Comparison of ENCODE assay signal across 8 cellular contexts in genomic region chr4:114598191-114599121, GRCh38. TPM values are rescaled to one million over a fixed set of nuclear protein-coding genes. Genes with fewer than 3 reads are reported as not detected.
DNase-seq lines count a peak whose midpoint lies in the region; ATAC-seq, FAIRE-seq and TF ChIP-seq lines count a peak whose summit lies in the region.

Gene UGT8 (plus strand): TSS chr4:114598807. CDS start chr4:114622881, 24,074 bp downstream.

- SMC1A ChIA-PET in GM12878 (lab: Charles Lee; ENCODE audit: uncharacterized antibody, unreplicated experiment), result interaction anchor here (0.7 kb wide), 1 partner anchor 10 kb away, joined by 3 read pairs; no protein-coding TSS in a partner anchor

- H3K9ac ChIP-seq in GM12878 (ENCODE audit: control insufficient read depth, insufficient read depth, low read length), result no peak within 1 kb of the TSS; the same call in 1 of the 2 replicates
- H3K9ac ChIP-seq in iPS-20b (ENCODE audit: low read depth, low read length), result peak within 1 kb of the TSS; percentile 80; the same call in 1 of the 2 replicates

- 1% methylated on average over 54 of the region's 84 CpGs for WGBS in GM12878 (ENCODE audit: insufficient coverage, insufficient replicate concordance, low lambda C conversion rate, missing lambda C conversion rate)

- H3K36me3 ChIP-seq in GM12878 (ENCODE audit: control insufficient read depth in 2 of 2, insufficient read depth in 2 of 2, low read length in 1 of 2), result no peaks in the 10 kb centered on the region
- H3K36me3 ChIP-seq in iPS-20b (ENCODE audit: insufficient read depth, low read depth, low read length), result peaks cover 8% of the 10 kb centered on the region; the same call in 1 of the 2 replicates

- peak in 1 of 10 experiments; percentile 16 for DNase-seq in CD4-positive, alpha-beta T cell
- DNase-seq in RKO (ENCODE audit: low spot score), result peak; percentile 92
- DNase-seq in GM12878 (ENCODE audit: low read depth, low spot score), result no peak
- no peak for DNase-seq in skeletal muscle cell (ENCODE audit: low read depth)
- DNase-seq in NCI-H226, result no peak

- in situ Hi-C loops in GM12878 (cut with MboI), result no loop called here

- H2AFZ ChIP-seq in GM12878 (ENCODE audit: control insufficient read depth, low read depth, low read length), result peak within 1 kb of the TSS; percentile 77

- H3K4me3 ChIP-seq in GM12878 (peak within 1 kb of the TSS; percentile 67), iPS-20b (ENCODE audit: low read length) (peak within 1 kb of the TSS; percentile 96), skeletal muscle cell (ENCODE audit: low read depth, low read length) (peak within 1 kb of the TSS; percentile 51)

- peaks cover 11% of the 10 kb centered on the region for H3K4me1 Mint-ChIP-seq in CD4-positive, alpha-beta T cell (ENCODE audit: low read depth)

- no peaks in the 10 kb centered on the region for H3K9me3 ChIP-seq in CD4-positive, alpha-beta T cell (ENCODE audit: control insufficient read depth, low read length)
- no peaks in the 10 kb centered on the region; the same call in 2 of the 3 replicates for H3K9me3 ChIP-seq in GM12878 (replicated peaks; ENCODE audit: control insufficient read depth, insufficient read depth, low read length)
- H3K9me3 ChIP-seq in iPS-20b (ENCODE audit: insufficient read depth, low read depth, low read length), result peaks cover 12% of the 10 kb centered on the region; the same call in 1 of the 2 replicates

- ATAC-seq in CD4-positive, alpha-beta T cell (ENCODE audit: poor library complexity), result peak; percentile 32
- ATAC-seq in GM19438 (IDR thresholded peaks at IDR 0.05; ENCODE audit: low read depth, unreplicated experiment) (peak; percentile 46), HG03565 (IDR thresholded peaks at IDR 0.05; ENCODE audit: unreplicated experiment) (peak; percentile 33), GM12878 (peak; percentile 61)

- BruUV-seq in GM12878 (replicated peaks; lab: Mats Ljungman, UMichigan), result no TSS peak

- no peak for TF ChIP-seq RAD21 in GM12878 (IDR thresholded peaks at IDR 0.05; ENCODE audit: insufficient read depth, low read depth, low read length)

- RAD21 ChIA-PET in GM12878 (lab: Charles Lee; ENCODE audit: unreplicated experiment), result no interaction called here

- no peak for TF ChIP-seq CTCF in CD4-positive, alpha-beta T cell (IDR thresholded peaks at IDR 0.05)
- TF ChIP-seq CTCF in GM12878 (IDR thresholded peaks at IDR 0.05 in 2 of 3, conservative IDR thresholded peaks at IDR 0.05 in 1 of 3; ENCODE audit: control insufficient read depth in 2 of 3, extremely low read depth in 1 of 3, insufficient read depth in 1 of 3, low read depth in 3 of 3, low read length in 3 of 3), result no peak

- no peaks in the 10 kb centered on the region for H4K20me1 ChIP-seq in GM12878 (ENCODE audit: control insufficient read depth, insufficient read depth)

- peaks cover 28% of the 10 kb centered on the region for H3K27me3 ChIP-seq in CD4-positive, alpha-beta T cell (ENCODE audit: control insufficient read depth, insufficient read depth, low read length)
- peaks cover 4 to 21% of the 10 kb centered on the region in 2 experiments for H3K27me3 ChIP-seq in GM12878 (replicated peaks in 1 of 2; ENCODE audit: control insufficient read depth in 2 of 2, insufficient read depth in 2 of 2, low read length in 1 of 2)
- peaks cover 37% of the 10 kb centered on the region for H3K27me3 ChIP-seq in iPS-20b (ENCODE audit: insufficient read depth, low read length)

- H3K4me3 Mint-ChIP-seq in CD4-positive, alpha-beta T cell, result peak within 1 kb of the TSS; percentile 60

- no peak for TF ChIP-seq POLR2A in GM12878 (IDR thresholded peaks at IDR 0.05; ENCODE audit: low read depth, low read length)

- H3K9me3 Mint-ChIP-seq in CD4-positive, alpha-beta T cell, result no peaks in the 10 kb centered on the region

- intact Hi-C loops in CD4-positive, alpha-beta T cell (cut with DNase I, micrococcal nuclease), result no loop called here
- intact Hi-C loops in GM12878 (cut with micrococcal nuclease; ENCODE audit: unreplicated experiment), result no loop called here

- H3K4me1 ChIP-seq in GM12878 (ENCODE audit: control insufficient read depth, insufficient read depth, low read length) (peaks cover 46% of the 10 kb centered on the region), iPS-20b (ENCODE audit: insufficient read depth, low read length) (peaks cover 3% of the 10 kb centered on the region; the same call in 1 of the 2 replicates)

- TF ChIP-seq EP300 in GM12878 (IDR thresholded peaks at IDR 0.05; ENCODE audit: borderline replicate concordance in 1 of 2, control insufficient read depth in 1 of 2, low read depth in 2 of 2, low read length in 2 of 2), result no peak

- peak within 1 kb of the TSS; percentile 90 for H3K4me2 ChIP-seq in GM12878 (ENCODE audit: control insufficient read depth, insufficient read depth)

- FAIRE-seq in GM12878 (lab: Jason Lieb, UNC), result no peak

- CTCF ChIA-PET in CD4-positive, alpha-beta T cell (lab: Charles Lee), result no interaction called here
- CTCF ChIA-PET in GM12878 (lab: Yijun Ruan, JAX), result no interaction called here

- H3K36me3 Mint-ChIP-seq in CD4-positive, alpha-beta T cell (ENCODE audit: low read depth), result no peaks in the 10 kb centered on the region

- no peak within 1 kb of the TSS for H3K27ac Mint-ChIP-seq in CD4-positive, alpha-beta T cell

- H3K27ac ChIP-seq in CD4-positive, alpha-beta T cell (ENCODE audit: low read depth, low read length), result no peak within 1 kb of the TSS
- H3K27ac ChIP-seq in GM12878 (ENCODE audit: control insufficient read depth, insufficient read depth) (no peak within 1 kb of the TSS), iPS-20b (ENCODE audit: low read length) (no peak within 1 kb of the TSS)

- H3K79me2 ChIP-seq in GM12878 (ENCODE audit: control insufficient read depth, insufficient read depth, low read length), result no peaks in the 10 kb centered on the region

- peaks cover 33% of the 10 kb centered on the region for H3K27me3 Mint-ChIP-seq in CD4-positive, alpha-beta T cell

- POLR2A ChIA-PET in CD4-positive, alpha-beta T cell (lab: Charles Lee), result no interaction called here
- POLR2A ChIA-PET in GM12878 (lab: Charles Lee), result no interaction called here

TF ChIP-seq in GM12878, 131 proteins besides CTCF, POLR2A, EP300 and RAD21:
- TF ChIP-seq SUZ12 (IDR thresholded peaks at IDR 0.05; ENCODE audit: unreplicated experiment) (peak; percentile 68), GATAD2B (conservative IDR thresholded peaks at IDR 0.05; ENCODE audit: low read depth) (0 out of 2 replicates have a peak, but pooled peaks have one; percentile 26), CBX3 (IDR thresholded peaks at IDR 0.05; ENCODE audit: borderline replicate concordance, low read depth) (no peak), EED (IDR thresholded peaks at IDR 0.05; ENCODE audit: low read depth) (no peak), BHLHE40 (IDR thresholded peaks at IDR 0.05; ENCODE audit: borderline replicate concordance in 1 of 2, low read depth in 2 of 2, low read length in 1 of 2) (peak in 1 of 2 experiments; percentile 44; a peak in 1 of 4 replicates), MYC (IDR thresholded peaks at IDR 0.05; ENCODE audit: insufficient read depth, insufficient read length, insufficient replicate concordance, low read length, severe bottlenecking) (peak; percentile 38), HDAC6 (IDR thresholded peaks at IDR 0.05; ENCODE audit: unreplicated experiment) (peak; percentile 91), USF1 (IDR thresholded peaks at IDR 0.05; ENCODE audit: borderline replicate concordance, extremely low read length, insufficient read depth, low read depth, low read length) (peak; percentile 39), EGR1 (IDR thresholded peaks at IDR 0.05; ENCODE audit: borderline replicate concordance in 1 of 2, low read depth in 2 of 2, low read length in 2 of 2) (peak in 1 of 2 experiments; percentile 62; a peak in 1 of 3 replicates)

RNA-seq across cellular contexts. Expression of gene UGT8, which starts in this region (rescaled TPM):
- total RNA-seq in CD4-positive, alpha-beta T cell, result under 1 TPM in 1 of 2 experiments, not detected in 1; 0.11 TPM
- total RNA-seq in GM12878 (2013; cell fraction: nucleolus; rRNA removed), result 0.98 and 1.7 TPM in 2 replicates
- total RNA-seq in GM12878 (2014; rRNA removed) (0.40 and 1.4 TPM in 2 replicates), GM12878 (2014; rRNA removed; fragmentation: Illumina TruSeq; extraction: Trizol) (0.69 and 1.1 TPM in 2 replicates), GM12878 (2021) (0.43 and 0.82 TPM in 2 replicates)
- 0.38 TPM for polyA plus RNA-seq in GM12878 (2011; ENCODE audit: low read depth)
- polyA plus RNA-seq in GM12878 (2011; rRNA removed) (0.10 and 0.16 TPM in 2 replicates), GM12878 (2014; fragmentation: Illumina TruSeq; extraction: Trizol) (0.52 and 0.73 TPM in 2 replicates), GM12878 (2014; fragmentation: Nextera tagmentation; extraction: Ambion mirVana) (under 1 TPM; 0.29 to 0.74 TPM), GM12878 (2014; rRNA removed) (0.41 and 0.47 TPM in 2 replicates), GM12878 (2016; fragmentation: Nextera tagmentation; extraction: Ambion mirVana) (under 1 TPM; 0.31 to 0.50 TPM)
- 0.03 and 0.07 TPM in 2 replicates for polyA plus RNA-seq in GM12878 (2011; cell fraction: cytosol; rRNA removed)
- 0.06 and 0.12 TPM in 2 replicates for polyA plus RNA-seq in GM12878 (2011; cell fraction: nucleus; rRNA removed)
- 0.42 and 0.52 TPM in 2 replicates for polyA plus RNA-seq in GM12878 (2012)
- 0.26 and 1.0 TPM in 2 replicates for polyA minus RNA-seq in GM12878 (2011; rRNA and poly(A)+ RNA removed)
- polyA minus RNA-seq in GM12878 (2011; cell fraction: cytosol; rRNA and poly(A)+ RNA removed), result not detected in 2 replicates
- polyA minus RNA-seq in GM12878 (2011; cell fraction: nucleus; rRNA and poly(A)+ RNA removed), result 0.48 and 0.97 TPM in 2 replicates

Comparison
In these comparisons a context has a peak if more than half of its experiments do, and no peak if none do; other contexts are left out.
1. Peak in ATAC-seq in CD4-positive, alpha-beta T cell; RNA of the gene not detected or under 1 TPM.